ENCODE assay signal across 32 cellular contexts in genomic region chr11:17773674-17774073, GRCh38. TPM values are rescaled to one million over a fixed set of nuclear protein-coding genes. Genes with fewer than 3 reads are reported as not detected.
"Had no signal": no experiment of that assay in that cellular context is flagged by ENCODE, and none has a peak within 500 bp of the region (broad histone marks: within the 10 kb centered on the region; RNA-seq: fewer than 3 reads in every experiment).

No MANE protein-coding gene starts in this region.

- H3K9me3 Mint-ChIP-seq: naive thymus-derived CD4-positive, alpha-beta T cell; natural killer cell treated with Interleukin-12 subunit alpha and Interleukin-12 subunit beta and Interleukin-15 and Interleukin-18, amount 100 ng/mL, for 72 hours; nephron progenitor cell; neural crest cell; stimulated activated memory B cell treated with anti-CD40 and anti-IgM and Interleukin-4, amounts not matched to agents 10 μg/mL and 1 μg/mL and 100 μg/mL, for 72 hours; type B pancreatic cell had no signal

- H3K4me1 ChIP-seq: pancreas, psoas muscle, spleen, suprapubic skin, testis, tibial artery, upper lobe of right lung, uterus had no signal

- H3K27me3 Mint-ChIP-seq: naive thymus-derived CD4-positive, alpha-beta T cell; natural killer cell treated with Interleukin-12 subunit alpha and Interleukin-12 subunit beta and Interleukin-15 and Interleukin-18, amount 100 ng/mL, for 72 hours; stimulated activated memory B cell treated with anti-CD40 and anti-IgM and Interleukin-4, amounts not matched to agents 10 μg/mL and 1 μg/mL and 100 μg/mL, for 72 hours; stimulated activated naive CD8-positive, alpha-beta T cell treated with anti-CD3 and anti-CD28 coated beads, Interleukin-15, amount 100 ng/mL, for 72 hours had no signal

- DNase-seq: naive thymus-derived CD4-positive, alpha-beta T cell; occipital lobe; pancreas; right cardiac atrium; stimulated activated CD4-positive, alpha-beta T cell treated with anti-CD3 and anti-CD28 coated beads, Interleukin-12 subunit alpha, Interleukin-12 subunit beta, amount 100 ng/mL, for 4 hours; stimulated activated CD4-positive, alpha-beta T cell treated with anti-CD3 and anti-CD28 coated beads, Interleukin-1b, Interleukin-23, amount 100 ng/mL, for 48 hours; stimulated activated CD4-positive, alpha-beta T cell treated with anti-CD3 and anti-CD28 coated beads, Interleukin-4, amount 100 ng/mL, for 1 hour; stimulated activated CD4-positive, alpha-beta T cell treated with anti-CD3 and anti-CD28 coated beads, Interleukin-4, amount 100 ng/mL, for 4 hours; stimulated activated CD8-positive, alpha-beta memory T cell treated with anti-CD3 and anti-CD28 coated beads, Interleukin-4, amount 100 ng/mL, for 48 hours; stimulated activated naive CD4-positive, alpha-beta T cell; stimulated activated naive CD8-positive, alpha-beta T cell treated with anti-CD3 and anti-CD28 coated beads, Interleukin-15, amount 100 ng/mL, for 72 hours; stimulated activated naive CD8-positive, alpha-beta T cell treated with anti-CD3 and anti-CD28 coated beads, Interleukin-15, Interleukin-2, amounts not matched to agents 100 U/mL and 50 U/mL, for 24 hours; testis; transverse colon; uterus had no signal

- H3K27ac ChIP-seq: pancreas, psoas muscle, right lobe of liver, skin epidermis, spleen, suprapubic skin, testis, tibial artery, transverse colon, upper lobe of right lung, uterus had no signal

- H3K36me3 ChIP-seq: pancreas, right lobe of liver, spleen, suprapubic skin, tibial artery, transverse colon, upper lobe of right lung, uterus had no signal

- H3K4me3 Mint-ChIP-seq: naive thymus-derived CD4-positive, alpha-beta T cell; natural killer cell treated with Interleukin-12 subunit alpha and Interleukin-12 subunit beta and Interleukin-15 and Interleukin-18, amount 100 ng/mL, for 72 hours; nephron progenitor cell; neural crest cell; stimulated activated memory B cell treated with anti-CD40 and anti-IgM and Interleukin-4, amounts not matched to agents 10 μg/mL and 1 μg/mL and 100 μg/mL, for 72 hours; stimulated activated naive CD8-positive, alpha-beta T cell treated with anti-CD3 and anti-CD28 coated beads, Interleukin-15, amount 100 ng/mL, for 72 hours; type B pancreatic cell had no signal

- ATAC-seq: naive thymus-derived CD4-positive, alpha-beta T cell; natural killer cell treated with Interleukin-12 subunit alpha and Interleukin-12 subunit beta and Interleukin-15 and Interleukin-18, amount 100 ng/mL, for 72 hours; pancreas; psoas muscle; right cardiac atrium; right lobe of liver; stimulated activated memory B cell treated with anti-CD40 and anti-IgM and Interleukin-4, amounts not matched to agents 10 μg/mL and 1 μg/mL and 100 μg/mL, for 72 hours; stimulated activated naive CD8-positive, alpha-beta T cell treated with anti-CD3 and anti-CD28 coated beads, Interleukin-15, amount 100 ng/mL, for 72 hours; stimulated activated naive CD8-positive, alpha-beta T cell treated with anti-CD3 and anti-CD28 coated beads, Interleukin-15, Interleukin-2, amounts not matched to agents 100 U/mL and 50 U/mL, for 24 hours; upper lobe of right lung had no signal

- H3K36me3 Mint-ChIP-seq: naive thymus-derived CD4-positive, alpha-beta T cell; natural killer cell treated with Interleukin-12 subunit alpha and Interleukin-12 subunit beta and Interleukin-15 and Interleukin-18, amount 100 ng/mL, for 72 hours; stimulated activated memory B cell treated with anti-CD40 and anti-IgM and Interleukin-4, amounts not matched to agents 10 μg/mL and 1 μg/mL and 100 μg/mL, for 72 hours; type B pancreatic cell had no signal

- H3K27ac Mint-ChIP-seq: naive thymus-derived CD4-positive, alpha-beta T cell; natural killer cell treated with Interleukin-12 subunit alpha and Interleukin-12 subunit beta and Interleukin-15 and Interleukin-18, amount 100 ng/mL, for 72 hours; nephron progenitor cell; progenitor cell of endocrine pancreas; stimulated activated memory B cell treated with anti-CD40 and anti-IgM and Interleukin-4, amounts not matched to agents 10 μg/mL and 1 μg/mL and 100 μg/mL, for 72 hours; stimulated activated naive CD8-positive, alpha-beta T cell treated with anti-CD3 and anti-CD28 coated beads, Interleukin-15, amount 100 ng/mL, for 72 hours; type B pancreatic cell had no signal

- H3K4me2 ChIP-seq: smooth muscle cell had no signal

- H3K27me3 ChIP-seq: pancreas, right lobe of liver, spleen, suprapubic skin, testis, tibial artery, transverse colon, upper lobe of right lung, uterus had no signal

- H3K4me1 Mint-ChIP-seq: naive thymus-derived CD4-positive, alpha-beta T cell; stimulated activated memory B cell treated with anti-CD40 and anti-IgM and Interleukin-4, amounts not matched to agents 10 μg/mL and 1 μg/mL and 100 μg/mL, for 72 hours; stimulated activated naive CD8-positive, alpha-beta T cell treated with anti-CD3 and anti-CD28 coated beads, Interleukin-15, amount 100 ng/mL, for 72 hours had no signal

- H3K9me3 ChIP-seq: pancreas, psoas muscle, right lobe of liver, spleen, suprapubic skin, testis, tibial artery, transverse colon, upper lobe of right lung, uterus had no signal

- H3K4me3 ChIP-seq: pancreas, psoas muscle, right lobe of liver, skin epidermis, smooth muscle cell, spleen, suprapubic skin, testis, tibial artery, transverse colon, upper lobe of right lung, uterus had no signal

RNA-seq across cellular contexts. Expression of gene KCNC1, which starts 39.1 kb away (rescaled TPM):
- total RNA-seq: naive thymus-derived CD4-positive, alpha-beta T cell; natural killer cell treated with Interleukin-12 subunit alpha and Interleukin-12 subunit beta and Interleukin-15 and Interleukin-18, amount 100 ng/mL, for 72 hours; osteocyte; right lobe of liver; smooth muscle cell; spleen; suprapubic skin; upper lobe of right lung had no signal
- polyA plus RNA-seq: naive thymus-derived CD4-positive, alpha-beta T cell; smooth muscle cell; spleen had no signal

RNA-seq across cellular contexts. Expression of gene MYOD1, which starts 54.3 kb away (rescaled TPM):
- total RNA-seq: naive thymus-derived CD4-positive, alpha-beta T cell; natural killer cell treated with Interleukin-12 subunit alpha and Interleukin-12 subunit beta and Interleukin-15 and Interleukin-18, amount 100 ng/mL, for 72 hours; neural crest cell; occipital lobe; osteocyte; pancreas; progenitor cell of endocrine pancreas; renal cortical epithelial cell; right cardiac atrium; right lobe of liver; smooth muscle cell; spleen; suprapubic skin; transverse colon; upper lobe of right lung; uterus had no signal
- polyA plus RNA-seq: naive thymus-derived CD4-positive, alpha-beta T cell; pancreas; right cardiac atrium; smooth muscle cell; urinary bladder had no signal
